Comparison of ENCODE assay signal across 31 cellular contexts in genomic region chr1:244301595-244302130, GRCh38.
DNase-seq lines count a peak whose midpoint lies in the region; ATAC-seq and TF ChIP-seq lines count a peak whose summit lies in the region.
"Had no signal": no experiment of that assay in that cellular context is flagged by ENCODE, and none has a peak within 500 bp of the region (broad histone marks: within the 10 kb centered on the region; RNA-seq: fewer than 3 reads in every experiment).

No MANE protein-coding gene starts in this region.

- H3K4me1 Mint-ChIP-seq in neural crest cell = peaks cover 24% of the 10 kb centered on the region

- no peak for DNase-seq in hepatocyte (ENCODE audit: low spot score)
- no peak for DNase-seq in neural crest cell (ENCODE audit: low read depth, low spot score)
- DNase-seq in tibial nerve (ENCODE audit: low spot score in 2 of 2) = no peak
- DNase-seq in MG63 = no peak
- DNase-seq in stimulated activated CD4-positive, alpha-beta T cell treated with anti-CD3 and anti-CD28 coated beads, Interleukin-12 subunit alpha, Interleukin-12 subunit beta, amount 100 ng/mL, for 4 hours = no peak
- DNase-seq: activated CD4-positive, CD25-positive, alpha-beta regulatory T cell treated with anti-CD3 and anti-CD28 coated beads, Interleukin-2, amount 50 U/mL, for 72 hours; activated CD8-positive, alpha-beta memory T cell treated with anti-CD3 and anti-CD28 coated beads for 24 hours; activated naive CD4-positive, alpha-beta T cell treated with Interleukin-2 at 50 U/mL for 16 hours; activated T-cell treated with anti-CD3 and anti-CD28 coated beads, Interleukin-2, amount 50 U/mL, for 4 hours; aorta; central memory CD4-positive, alpha-beta T cell; DMS79 treated with DMSO at 0.1 percent for 48 hours; dorsolateral prefrontal cortex; erythroblast; foreskin fibroblast; Karpas-422; NCI-H1048; NCI-H2029; NCI-H226; NCI-H774; occipital lobe; retina; SIG-M5; spleen; stimulated activated CD4-positive, alpha-beta T cell treated with anti-CD3 and anti-CD28 coated beads, Interleukin-4, amount 100 ng/mL, for 24 hours; stimulated activated naive CD8-positive, alpha-beta T cell treated with anti-CD3 and anti-CD28 coated beads, Interleukin-15, Interleukin-2, amounts not matched to agents 100 U/mL and 50 U/mL, for 24 hours had no signal

- H3K4me2 ChIP-seq in BLaER1 (peak overlapping the region; percentile 2; the same call in 1 of the 2 replicates), OCI-LY3 (ENCODE audit: low read length) (peak overlapping the region; percentile 6), hepatocyte (no peak overlapping the region)

- H3K9me3 ChIP-seq in BLaER1 (peaks cover 11% of the 10 kb centered on the region; the same call in 1 of the 2 replicates), OCI-LY3 (ENCODE audit: insufficient read depth, low read length) (peaks cover 7% of the 10 kb centered on the region; the same call in 1 of the 2 replicates), hepatocyte (ENCODE audit: low read depth) (no peaks in the 10 kb centered on the region), tibial nerve (no peaks in the 10 kb centered on the region), MG63 (no peaks in the 10 kb centered on the region; the same call in 1 of the 2 replicates)
- H3K9me3 ChIP-seq: spleen had no signal

- no peaks in the 10 kb centered on the region for H3K36me3 ChIP-seq in BLaER1
- H3K36me3 ChIP-seq in OCI-LY3 (replicated peaks; ENCODE audit: low read depth, low read length) = peaks cover 3% of the 10 kb centered on the region
- no peaks in the 10 kb centered on the region for H3K36me3 ChIP-seq in hepatocyte (replicated peaks; ENCODE audit: insufficient read depth, low read depth)
- no peaks in the 10 kb centered on the region for H3K36me3 ChIP-seq in tibial nerve
- H3K36me3 ChIP-seq in MG63 = no peaks in the 10 kb centered on the region
- H3K36me3 ChIP-seq: spleen had no signal

- TF ChIP-seq EP300 in tibial nerve (IDR thresholded peaks at IDR 0.05) = no peak

- H3K9me3 Mint-ChIP-seq in neural crest cell = peaks cover 8% of the 10 kb centered on the region
- H3K9me3 Mint-ChIP-seq: activated T-cell treated with anti-CD3 and anti-CD28 coated beads, Interleukin-2, amount 50 U/mL, for 4 hours had no signal

- WGBS in hepatocyte (ENCODE audit: low lambda C conversion rate, missing lambda C conversion rate) = 93% methylated on average over 5 of the region's 5 CpGs
- 86 to 88% methylated on average over 5 of the region's 5 CpGs for WGBS in tibial nerve, 2 donors

- no peaks in the 10 kb centered on the region for H3K27me3 ChIP-seq in BLaER1
- H3K27me3 ChIP-seq in OCI-LY3 (ENCODE audit: low read depth, low read length) = no peaks in the 10 kb centered on the region
- no peaks in the 10 kb centered on the region for H3K27me3 ChIP-seq in hepatocyte
- no peaks in the 10 kb centered on the region for H3K27me3 ChIP-seq in tibial nerve
- no peaks in the 10 kb centered on the region for H3K27me3 ChIP-seq in MG63
- H3K27me3 ChIP-seq: dorsolateral prefrontal cortex, spleen had no signal

- no peaks in the 10 kb centered on the region for H4K20me1 ChIP-seq in BLaER1
- no peaks in the 10 kb centered on the region for H4K20me1 ChIP-seq in OCI-LY3 (ENCODE audit: insufficient read depth, low read length)
- no peaks in the 10 kb centered on the region for H4K20me1 ChIP-seq in hepatocyte (ENCODE audit: insufficient read depth, poor library complexity, severe bottlenecking)

- H3K27ac Mint-ChIP-seq in neural crest cell (ENCODE audit: unreplicated experiment) = peak overlapping the region; percentile 21

- H3K79me2 ChIP-seq in OCI-LY3 (ENCODE audit: low read length) (no peaks in the 10 kb centered on the region), hepatocyte (no peaks in the 10 kb centered on the region)

- H3K4me3 Mint-ChIP-seq in neural crest cell = no peak overlapping the region
- H3K4me3 Mint-ChIP-seq: activated T-cell treated with anti-CD3 and anti-CD28 coated beads, Interleukin-2, amount 50 U/mL, for 4 hours had no signal

- H3K4me3 ChIP-seq in BLaER1 (no peak overlapping the region), OCI-LY3 (ENCODE audit: low read length) (no peak overlapping the region), hepatocyte (no peak overlapping the region), tibial nerve (no peak overlapping the region), MG63 (no peak overlapping the region)
- H3K4me3 ChIP-seq: dorsolateral prefrontal cortex, GM12878, lung, spleen had no signal

- peaks cover 3% of the 10 kb centered on the region for H3K36me3 Mint-ChIP-seq in neural crest cell (ENCODE audit: low read depth)

- H3K4me1 ChIP-seq in BLaER1 (peaks cover 24% of the 10 kb centered on the region; the same call in 1 of the 2 replicates), OCI-LY3 (ENCODE audit: low read length) (peaks cover 21% of the 10 kb centered on the region), hepatocyte (ENCODE audit: insufficient read depth) (peaks cover 5% of the 10 kb centered on the region), tibial nerve (peaks cover 0 to 26% (median 0%) of the 10 kb centered on the region in 4 donors)

- no peak overlapping the region for H3K27ac ChIP-seq in BLaER1
- no peak overlapping the region for H3K27ac ChIP-seq in OCI-LY3 (ENCODE audit: low read length)
- H3K27ac ChIP-seq in hepatocyte = peak overlapping the region; percentile 67
- H3K27ac ChIP-seq in tibial nerve = no peak overlapping the region
- H3K27ac ChIP-seq: dorsolateral prefrontal cortex, spleen had no signal

- H2AFZ ChIP-seq in OCI-LY3 (ENCODE audit: low read depth, low read length) (peak overlapping the region; percentile 49; the same call in 1 of the 2 replicates), hepatocyte (no peak overlapping the region)

- TF ChIP-seq CTCF in OCI-LY3 (IDR thresholded peaks at IDR 0.05; ENCODE audit: low read depth, low read length) (no peak), hepatocyte (IDR thresholded peaks at IDR 0.05; ENCODE audit: poor library complexity) (no peak), neural crest cell (conservative IDR thresholded peaks at IDR 0.05) (no peak), tibial nerve (IDR thresholded peaks at IDR 0.05) (no peak)

- ATAC-seq in HG03039 (IDR thresholded peaks at IDR 0.05; ENCODE audit: unreplicated experiment) = no peak
- ATAC-seq: activated T-cell treated with anti-CD3 and anti-CD28 coated beads, Interleukin-2, amount 50 U/mL, for 4 hours; GM12878; stimulated activated naive CD8-positive, alpha-beta T cell treated with anti-CD3 and anti-CD28 coated beads, Interleukin-15, Interleukin-2, amounts not matched to agents 100 U/mL and 50 U/mL, for 24 hours had no signal

- no peak for TF ChIP-seq POLR2A in tibial nerve (IDR thresholded peaks at IDR 0.05)

- no peaks in the 10 kb centered on the region for H3K9me2 ChIP-seq in hepatocyte (replicated peaks; ENCODE audit: insufficient read depth)

- no peaks in the 10 kb centered on the region for H3K27me3 Mint-ChIP-seq in neural crest cell (ENCODE audit: low read depth)

- H3K9ac ChIP-seq in BLaER1 = no peak overlapping the region
- no peak overlapping the region for H3K9ac ChIP-seq in OCI-LY3 (ENCODE audit: low read length)
